Comparison of ENCODE assay signal across 20 cellular contexts in genomic region chr5:167440846-167441245, GRCh38.
DNase-seq lines count a peak whose midpoint lies in the region; ATAC-seq, FAIRE-seq and TF ChIP-seq lines count a peak whose summit lies in the region.
"Had no signal": no experiment of that assay in that cellular context is flagged by ENCODE, and none has a peak within 500 bp of the region (broad histone marks: within the 10 kb centered on the region; RNA-seq: fewer than 3 reads in every experiment).

No MANE protein-coding gene starts in this region.

- no peaks in the 10 kb centered on the region for H3K27me3 Mint-ChIP-seq in glutamatergic neuron (ENCODE audit: unreplicated experiment)
- H3K27me3 Mint-ChIP-seq: B cell had no signal

- CTCF ChIA-PET in HepG2 (lab: Yijun Ruan, JAX; ENCODE audit: low intra/inter-chr PET ratio, low total read pairs), result no interaction called here

- H3K9me3 ChIP-seq in right lobe of liver, result no peaks in the 10 kb centered on the region
- peaks cover 5% of the 10 kb centered on the region; the same call in 1 of the 2 replicates for H3K9me3 ChIP-seq in HepG2 (ENCODE audit: low read length)
- no peaks in the 10 kb centered on the region for H3K9me3 ChIP-seq in neuron (ENCODE audit: low read length)

- H3K9me3 Mint-ChIP-seq in glutamatergic neuron (ENCODE audit: unreplicated experiment), result peaks cover 5% of the 10 kb centered on the region

- H3K36me3 ChIP-seq in right lobe of liver (no peaks in the 10 kb centered on the region), HepG2 (replicated peaks in 1 of 2; ENCODE audit: control insufficient read depth in 1 of 2, insufficient read depth in 2 of 2, low read length in 2 of 2) (no peaks in the 10 kb centered on the region), neuron (ENCODE audit: insufficient read depth, low read length) (no peaks in the 10 kb centered on the region)

- peak overlapping the region; percentile 98 for H3K27ac Mint-ChIP-seq in glutamatergic neuron (ENCODE audit: unreplicated experiment)
- H3K27ac Mint-ChIP-seq: B cell; CD8-positive, alpha-beta T cell had no signal

- H2AFZ ChIP-seq in HepG2 (ENCODE audit: low read length) (no peak overlapping the region), neuron (ENCODE audit: low read depth, low read length) (peak overlapping the region; percentile 23)

- H3K27me3 ChIP-seq in right lobe of liver (no peaks in the 10 kb centered on the region), HepG2 (ENCODE audit: control insufficient read depth in 1 of 2, insufficient read depth in 2 of 2, low read length in 2 of 2) (no peaks in the 10 kb centered on the region), neuron (ENCODE audit: insufficient read depth, low read length) (no peaks in the 10 kb centered on the region)

- peak overlapping the region; percentile 63 for H3K4me3 Mint-ChIP-seq in glutamatergic neuron (ENCODE audit: unreplicated experiment)
- H3K4me3 Mint-ChIP-seq: B cell; CD8-positive, alpha-beta T cell had no signal

- peaks cover 4% of the 10 kb centered on the region for H3K36me3 Mint-ChIP-seq in glutamatergic neuron (ENCODE audit: unreplicated experiment)
- H3K36me3 Mint-ChIP-seq: CD8-positive, alpha-beta T cell had no signal

- TF ChIP-seq RAD21 in HepG2 (CRISPR knock-in tag; IDR thresholded peaks at IDR 0.05), result no peak

- FAIRE-seq in HepG2 (lab: Jason Lieb, UNC), result no peak
- FAIRE-seq: A204.1, GM12892, GM19239 had no signal

- intact Hi-C loops in right lobe of liver (cut with DNase I), result no loop called here
- intact Hi-C loops in HepG2 (cut with micrococcal nuclease; ENCODE audit: unreplicated experiment), result no loop called here

- H3K27ac ChIP-seq in right lobe of liver, result no peak overlapping the region
- H3K27ac ChIP-seq in HepG2 (ENCODE audit: extremely low read length, insufficient read depth, low read length), result no peak overlapping the region
- H3K27ac ChIP-seq: C4-2B had no signal

- no peak overlapping the region for H3K9ac ChIP-seq in HepG2 (ENCODE audit: insufficient read depth, low read depth, low read length)

- H3K4me3 ChIP-seq in right lobe of liver (no peak overlapping the region), HepG2 (replicated peaks in 1 of 3; ENCODE audit: insufficient read depth in 1 of 3, low read depth in 2 of 3, low read length in 3 of 3) (no peak overlapping the region), neuron (ENCODE audit: low read length) (no peak overlapping the region)

- no peak for TF ChIP-seq POLR2A in right lobe of liver (IDR thresholded peaks at IDR 0.05)
- TF ChIP-seq POLR2A in HepG2 (IDR thresholded peaks at IDR 0.05; ENCODE audit: insufficient read depth in 1 of 2, low read depth in 2 of 2, low read length in 2 of 2), result no peak

- no peaks in the 10 kb centered on the region for H3K79me2 ChIP-seq in HepG2 (ENCODE audit: insufficient read depth, low read length)

- H3K4me1 ChIP-seq in right lobe of liver, result peaks cover 0 to 11% (median 2%) of the 10 kb centered on the region in 4 donors
- no peaks in the 10 kb centered on the region for H3K4me1 ChIP-seq in HepG2 (ENCODE audit: insufficient read depth, low read length)
- H3K4me1 ChIP-seq in neuron (ENCODE audit: insufficient read depth, low read length), result peaks cover 5% of the 10 kb centered on the region

- WGBS in right lobe of liver (ENCODE audit: insufficient coverage, low coverage, low lambda C conversion rate, missing lambda C conversion rate), result 36% methylated on average over 3 of the region's 3 CpGs
- 2% methylated on average over 3 of the region's 3 CpGs for WGBS in HepG2 (ENCODE audit: low lambda C conversion rate)

- DNase-seq in right lobe of liver, result no peak
- DNase-seq in HepG2 (ENCODE audit: low spot score), result no peak
- DNase-seq in glutamatergic neuron, result peak; percentile 58
- no peak for DNase-seq in cerebellum (ENCODE audit: low spot score)
- DNase-seq in DMS79 treated with DMSO at 0.1 percent for 48 hours (lab: John Stamatoyannopoulos, UW), result no peak
- no peak for DNase-seq in SKM-1 treated with dmso at 0.1 percent for 144 hours (lab: John Stamatoyannopoulos, UW; ENCODE audit: unreplicated experiment)
- DNase-seq: CD8-positive, alpha-beta T cell; COR-L47; DMS153; DND-41; GDM1; H7; IMR-90 had no signal

- POLR2A ChIA-PET in HepG2 (lab: Yijun Ruan, JAX), result no interaction called here

- ATAC-seq in right lobe of liver, result peak; percentile 17 to 49 (median 29)
- no peak for ATAC-seq in HepG2
- ATAC-seq in GM21529 (IDR thresholded peaks at IDR 0.05; ENCODE audit: unreplicated experiment), result no peak
- ATAC-seq: CD8-positive, alpha-beta T cell had no signal

- in situ Hi-C loops in HepG2 (cut with HindIII; ENCODE audit: extremely low pct_ligation_motif_present, low pct_unique_long_range_greater_than_20kb), result no loop called here

- H3K4me2 ChIP-seq in HepG2 (ENCODE audit: low read depth, low read length), result no peak overlapping the region

- TF ChIP-seq EP300 in HepG2 (IDR thresholded peaks at IDR 0.05; ENCODE audit: low read depth in 2 of 2, low read length in 2 of 2), result no peak
- no peak for TF ChIP-seq EP300 in HepG2 (CRISPR knock-in tag; IDR thresholded peaks at IDR 0.05; ENCODE audit: borderline replicate concordance)

- TF ChIP-seq CTCF in right lobe of liver (IDR thresholded peaks at IDR 0.05) (no peak), HepG2 (CRISPR knock-in tag; IDR thresholded peaks at IDR 0.05) (no peak), glutamatergic neuron (IDR thresholded peaks at IDR 0.05; ENCODE audit: partially characterized antibody, unreplicated experiment) (no peak)

- peaks cover 15% of the 10 kb centered on the region for H3K4me1 Mint-ChIP-seq in glutamatergic neuron (ENCODE audit: low read depth, unreplicated experiment)
- H3K4me1 Mint-ChIP-seq: B cell had no signal

- no peaks in the 10 kb centered on the region for H4K20me1 ChIP-seq in HepG2 (ENCODE audit: insufficient read depth, low read length)

- no TSS peak for BruUV-seq in HepG2 (replicated peaks; lab: Mats Ljungman, UMichigan)

TF ChIP-seq in HepG2, 621 proteins besides CTCF, POLR2A, EP300 and RAD21:
- TF ChIP-seq ZNF17 (CRISPR knock-in tag; IDR thresholded peaks at IDR 0.05), result no peak
- no peak for TF ChIP-seq ZNF780A (CRISPR knock-in tag; IDR thresholded peaks at IDR 0.05)
- TF ChIP-seq ZNF513 (CRISPR knock-in tag; conservative IDR thresholded peaks at IDR 0.05), result no peak
- TF ChIP-seq NFAT5 (CRISPR knock-in tag; IDR thresholded peaks at IDR 0.05), result no peak
- TF ChIP-seq TBX2 (CRISPR knock-in tag; IDR thresholded peaks at IDR 0.05; ENCODE audit: borderline replicate concordance), result no peak
- TF ChIP-seq HDAC6 (IDR thresholded peaks at IDR 0.05; ENCODE audit: low read depth, low read length), result no peak
- no peak for TF ChIP-seq CBX2 (IDR thresholded peaks at IDR 0.05; ENCODE audit: low read depth, low read length)
- TF ChIP-seq CBX2 (CRISPR knock-in tag; IDR thresholded peaks at IDR 0.05; ENCODE audit: low read depth), result no peak
- TF ChIP-seq ZNF274 (CRISPR knock-in tag; IDR thresholded peaks at IDR 0.05), result no peak
- no peak for TF ChIP-seq SMC3 (IDR thresholded peaks at IDR 0.05; ENCODE audit: low read length)
- TF ChIP-seq NRL (CRISPR knock-in tag; IDR thresholded peaks at IDR 0.05; ENCODE audit: borderline replicate concordance), result no peak
- TF ChIP-seq NKX3-1 (CRISPR knock-in tag; IDR thresholded peaks at IDR 0.05), result no peak
- TF ChIP-seq ZBTB7A (CRISPR knock-in tag; IDR thresholded peaks at IDR 0.05), result no peak
- no peak for TF ChIP-seq AGO1 (IDR thresholded peaks at IDR 0.05; ENCODE audit: low read depth, low read length, poor library complexity, severe bottlenecking)

Comparison
In these comparisons a context has a peak if more than half of its experiments do, and no peak if none do; other contexts are left out.
1. ATAC-seq: peak in right lobe of liver (4 of 4); none in HepG2 (single experiment) and GM21529 (single experiment).